In the genomic region with DNA sequence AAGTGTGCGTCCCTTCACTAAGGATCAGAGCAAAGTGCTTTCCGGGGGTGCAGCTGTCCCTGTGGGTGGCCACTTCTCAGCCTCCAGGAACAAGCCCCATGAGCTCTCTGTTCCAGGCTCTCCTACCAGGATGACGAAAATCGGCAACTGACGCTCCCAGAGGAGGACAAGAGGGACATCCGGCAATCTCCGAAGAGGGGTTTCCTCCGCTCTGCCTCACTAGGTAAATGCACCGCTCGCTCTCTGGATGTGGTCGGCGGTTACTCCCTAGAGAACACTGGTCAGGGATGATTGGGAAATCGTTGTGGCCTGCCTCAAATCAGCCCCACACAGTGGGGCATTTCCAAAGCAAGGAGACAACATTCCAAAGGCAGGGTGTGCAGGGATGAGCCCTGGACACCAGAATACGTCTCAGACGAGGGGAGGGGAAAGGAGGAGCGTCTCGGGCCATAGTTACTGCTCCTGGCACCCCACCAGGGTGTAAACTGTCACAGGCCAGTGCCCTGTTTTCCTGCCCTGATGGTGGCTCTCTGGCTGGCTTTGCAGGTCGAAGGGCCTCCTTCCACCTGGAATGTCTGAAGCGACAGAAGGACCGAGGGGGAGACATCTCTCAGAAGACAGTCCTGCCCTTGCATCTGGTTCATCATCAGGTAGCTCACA, we compare ENCODE assay signal across 7 cellular contexts.
DNase-seq lines count a peak whose midpoint lies in the region; FAIRE-seq and TF ChIP-seq lines count a peak whose summit lies in the region.
"Not testable (repeated sequence)": the region's sequence is repeated elsewhere in the genome, so short reads cannot be mapped to it uniquely, and the experiment has no call there.

No MANE protein-coding gene starts in this region.

- H4K8ac ChIP-seq in mesenchymal stem cell (ENCODE audit: low read length), result not testable (repeated sequence)

- not testable (repeated sequence) for H3K18ac ChIP-seq in mesenchymal stem cell (ENCODE audit: low read depth in 1 of 2, low read length in 2 of 2)

- H3K4me2 ChIP-seq in mesenchymal stem cell (ENCODE audit: low read length, poor library complexity, severe bottlenecking), result not testable (repeated sequence)

- H3K36me3 ChIP-seq in H7 (replicated peaks; ENCODE audit: control insufficient read depth, insufficient read depth, low read length); SJCRH30; bronchial epithelial cell (ENCODE audit: control insufficient read depth, insufficient read depth, low read length): not testable (repeated sequence)
- peaks cover 0 to 56% of the 10 kb centered on the region in 2 experiments for H3K36me3 ChIP-seq in mesenchymal stem cell (ENCODE audit: control insufficient read depth in 1 of 2, insufficient read depth in 2 of 2, low read depth in 1 of 2, low read length in 2 of 2)

- not testable (repeated sequence) for H3K27ac ChIP-seq in SJCRH30; mesenchymal stem cell (ENCODE audit: low read length, poor library complexity, severe bottlenecking)

- not testable (repeated sequence) for H3K4me3 ChIP-seq in H7 (ENCODE audit: insufficient read depth, low read depth, low read length); SJCRH30; bronchial epithelial cell (ENCODE audit: low read depth, low read length); fibroblast of mammary gland (ENCODE audit: control insufficient read depth, low read depth, low read length); mesenchymal stem cell (ENCODE audit: insufficient read depth in 1 of 2, low read depth in 1 of 2, low read length in 2 of 2)

- not testable (repeated sequence) for H3K27me3 ChIP-seq in H7 (ENCODE audit: control insufficient read depth, insufficient read depth, low read length); bronchial epithelial cell (ENCODE audit: control insufficient read depth, insufficient read depth, low read length)
- H3K27me3 ChIP-seq in SJCRH30, result peaks cover 34% of the 10 kb centered on the region; the same call in 1 of the 2 replicates
- H3K27me3 ChIP-seq in mesenchymal stem cell (ENCODE audit: control insufficient read depth in 1 of 2, insufficient read depth in 1 of 2, low read length in 2 of 2), result peaks cover 6 to 28% of the 10 kb centered on the region in 2 experiments

- H4K91ac ChIP-seq in mesenchymal stem cell (ENCODE audit: low read length), result peak overlapping the region; percentile 21

- DNase-seq in H7 (peak; percentile 11), SJCRH30 (peak; percentile 28 to 35), fibroblast of mammary gland (ENCODE audit: low read depth) (peak; percentile 12), ureter (ENCODE audit: low spot score) (peak; percentile 10)
- peak; percentile 48 for DNase-seq in activated CD8-positive, alpha-beta memory T cell treated with anti-CD3 and anti-CD28 coated beads for 24 hours
- not testable (repeated sequence) for DNase-seq in bronchial epithelial cell (ENCODE audit: low read depth); mesenchymal stem cell

- not testable (repeated sequence) for H2BK12ac ChIP-seq in mesenchymal stem cell (ENCODE audit: low read length in 2 of 2)

- not testable (repeated sequence) for H3K4ac ChIP-seq in mesenchymal stem cell (ENCODE audit: low read depth in 1 of 2, low read length in 2 of 2)

- not testable (repeated sequence) for H2BK120ac ChIP-seq in mesenchymal stem cell (ENCODE audit: low read depth, low read length)

- peak; percentile 96 for FAIRE-seq in bronchial epithelial cell (lab: Jason Lieb, UNC)

- not testable (repeated sequence) for H3K9me3 ChIP-seq in SJCRH30 (replicated peaks); mesenchymal stem cell (ENCODE audit: control insufficient read depth, low read length)

- not testable (repeated sequence) for H2BK5ac ChIP-seq in mesenchymal stem cell (ENCODE audit: low read depth, low read length, poor library complexity, severe bottlenecking)

- not testable (repeated sequence) for H3K9ac ChIP-seq in mesenchymal stem cell (ENCODE audit: low read length)

- TF ChIP-seq CTCF in bronchial epithelial cell (IDR thresholded peaks at IDR 0.05; ENCODE audit: insufficient read depth, low read length, severe bottlenecking); fibroblast of mammary gland (conservative IDR thresholded peaks at IDR 0.05; ENCODE audit: control insufficient read depth, insufficient read depth, low read depth, low read length): not testable (repeated sequence)

- not testable (repeated sequence) for H3K79me1 ChIP-seq in mesenchymal stem cell (replicated peaks; ENCODE audit: low read length, poor library complexity, severe bottlenecking)

- not testable (repeated sequence) for H2BK15ac ChIP-seq in mesenchymal stem cell (ENCODE audit: low read depth, poor library complexity, severe bottlenecking)

- not testable (repeated sequence) for H3K14ac ChIP-seq in mesenchymal stem cell (ENCODE audit: low read length in 2 of 2)

- 81% methylated on average over 20 of the region's 20 CpGs for WGBS in mesenchymal stem cell

- H3K4me1 ChIP-seq in SJCRH30; mesenchymal stem cell (ENCODE audit: control insufficient read depth, insufficient read depth, low read depth, low read length): not testable (repeated sequence)

- not testable (repeated sequence) for H3K23ac ChIP-seq in mesenchymal stem cell (ENCODE audit: low read length in 2 of 2)

- not testable (repeated sequence) for H2AFZ ChIP-seq in mesenchymal stem cell (ENCODE audit: low read depth, low read length)

- not testable (repeated sequence) for H2AK5ac ChIP-seq in mesenchymal stem cell (ENCODE audit: low read length, severe bottlenecking)
